25 cellular contexts compared by ENCODE assay signal in genomic region chr15:93131485-93132075, GRCh38. TPM values are rescaled to one million over a fixed set of nuclear protein-coding genes. Genes with fewer than 3 reads are reported as not detected.
"Had no signal": no experiment of that assay in that cellular context is flagged by ENCODE, and none has a peak within 500 bp of the region (broad histone marks: within the 10 kb centered on the region; RNA-seq: fewer than 3 reads in every experiment).

No MANE protein-coding gene starts in this region.

- DNase-seq: colonic mucosa; cortex of kidney; dermis blood vessel endothelial cell; effector CD4-positive, alpha-beta T cell; effector CD8-positive, alpha-beta T cell; effector memory CD4-positive, alpha-beta T cell; effector memory CD8-positive, alpha-beta T cell; endodermal cell; erythroblast; esophagus squamous epithelium; foreskin fibroblast; foreskin keratinocyte; foreskin melanocyte; gastrocnemius medialis; glutamatergic neuron; head of caudate nucleus; heart left ventricle; heart right ventricle had no signal

- H3K9me3 Mint-ChIP-seq: dendritic cell treated with granulocyte-macrophage colony-stimulating factor and Interleukin-4, amounts not matched to agents 40 ng/mL and 50 ng/mL, for 4 days; effector memory CD8-positive, alpha-beta T cell; endodermal cell had no signal

- H3K4me3 ChIP-seq: colonic mucosa, coronary artery, dorsolateral prefrontal cortex, esophagus muscularis mucosa, esophagus squamous epithelium, gastrocnemius medialis, gastroesophageal sphincter, heart left ventricle, heart right ventricle had no signal

- H3K9me3 ChIP-seq: colonic mucosa, esophagus muscularis mucosa, esophagus squamous epithelium, gastrocnemius medialis, gastroesophageal sphincter, heart left ventricle, heart right ventricle had no signal

- H3K4me3 Mint-ChIP-seq: dendritic cell treated with granulocyte-macrophage colony-stimulating factor and Interleukin-4, amounts not matched to agents 40 ng/mL and 50 ng/mL, for 4 days; effector memory CD8-positive, alpha-beta T cell; endodermal cell had no signal

- ATAC-seq: effector memory CD8-positive, alpha-beta T cell; esophagus mucosa; foreskin keratinocyte; gastrocnemius medialis; gastroesophageal sphincter; heart left ventricle; heart right ventricle had no signal

- H3K27me3 ChIP-seq: colonic mucosa, dorsolateral prefrontal cortex, esophagus muscularis mucosa, esophagus squamous epithelium, foreskin keratinocyte, gastrocnemius medialis, gastroesophageal sphincter, heart left ventricle, heart right ventricle had no signal

- H3K27me3 Mint-ChIP-seq: dendritic cell treated with granulocyte-macrophage colony-stimulating factor and Interleukin-4, amounts not matched to agents 40 ng/mL and 50 ng/mL, for 4 days; effector memory CD8-positive, alpha-beta T cell had no signal

- H3K27ac Mint-ChIP-seq: dendritic cell treated with granulocyte-macrophage colony-stimulating factor and Interleukin-4, amounts not matched to agents 40 ng/mL and 50 ng/mL, for 4 days; effector memory CD8-positive, alpha-beta T cell; endodermal cell had no signal

- H3K4me1 ChIP-seq: colonic mucosa, foreskin keratinocyte, gastrocnemius medialis, gastroesophageal sphincter had no signal

- H3K36me3 ChIP-seq: colonic mucosa, esophagus muscularis mucosa, esophagus squamous epithelium, gastrocnemius medialis, gastroesophageal sphincter, heart left ventricle, heart right ventricle had no signal

RNA-seq across cellular contexts. Expression of gene RGMA, which starts 42.6 kb away (rescaled TPM):
- total RNA-seq: fibroblast of villous mesenchyme had no signal
